ENCODE assay signal across 1 cellular context in genomic region chr3:185943363-185944106, GRCh38.
TF ChIP-seq lines count a peak whose summit lies in the region.

No MANE protein-coding gene starts in this region.

TF ChIP-seq in HepG2, 621 proteins besides CTCF, POLR2A, EP300 and RAD21 (continued from another document and continues in another):
- no peak for TF ChIP-seq ZBTB2 (CRISPR knock-in tag; IDR thresholded peaks at IDR 0.05; ENCODE audit: low read depth)
- TF ChIP-seq TBL1XR1 (IDR thresholded peaks at IDR 0.05; ENCODE audit: borderline replicate concordance, low read length, partially characterized antibody) = no peak
- TF ChIP-seq HNRNPLL (IDR thresholded peaks at IDR 0.05; ENCODE audit: low read depth, low read length, poor library complexity, severe bottlenecking) = no peak
- TF ChIP-seq JUNB (CRISPR knock-in tag; IDR thresholded peaks at IDR 0.05; ENCODE audit: borderline replicate concordance) = no peak
- no peak for TF ChIP-seq RFX3 (CRISPR knock-in tag; IDR thresholded peaks at IDR 0.05)
- no peak for TF ChIP-seq ATF1 (CRISPR knock-in tag; IDR thresholded peaks at IDR 0.05)
- no peak for TF ChIP-seq POLR2AphosphoS2 (IDR thresholded peaks at IDR 0.05; ENCODE audit: low read depth, low read length)
- TF ChIP-seq HNRNPH1 (optimal IDR thresholded peaks at IDR 0.05; ENCODE audit: low read depth, low read length) = no peak
- no peak for TF ChIP-seq ZBTB8A (CRISPR knock-in tag; IDR thresholded peaks at IDR 0.05; ENCODE audit: borderline replicate concordance, low read depth)
- TF ChIP-seq CBX1 (IDR thresholded peaks at IDR 0.05; ENCODE audit: low read depth) = no peak
- no peak for TF ChIP-seq ZNF441 (CRISPR knock-in tag; IDR thresholded peaks at IDR 0.05; ENCODE audit: borderline replicate concordance)
- peak; percentile 46; the same call in 1 of the 2 replicates for TF ChIP-seq ZSCAN31 (CRISPR knock-in tag; IDR thresholded peaks at IDR 0.05; ENCODE audit: low read depth)
- TF ChIP-seq PHF20 (CRISPR knock-in tag; IDR thresholded peaks at IDR 0.05) = no peak
- no peak for TF ChIP-seq ZNF713 (CRISPR knock-in tag; IDR thresholded peaks at IDR 0.05)
- TF ChIP-seq ATF7-NPFF (CRISPR knock-in tag; IDR thresholded peaks at IDR 0.05; ENCODE audit: low read depth) = no peak
- no peak for TF ChIP-seq ZNF83 (CRISPR knock-in tag; IDR thresholded peaks at IDR 0.05; ENCODE audit: borderline replicate concordance)
- TF ChIP-seq SIN3B (IDR thresholded peaks at IDR 0.05; ENCODE audit: low read length) = no peak
- no peak for TF ChIP-seq ZNF770 (CRISPR knock-in tag; IDR thresholded peaks at IDR 0.05)
- TF ChIP-seq RFXAP (CRISPR knock-in tag; IDR thresholded peaks at IDR 0.05; ENCODE audit: borderline replicate concordance) = no peak
- TF ChIP-seq GATAD1 (CRISPR knock-in tag; IDR thresholded peaks at IDR 0.05) = no peak
- TF ChIP-seq NRL (CRISPR knock-in tag; IDR thresholded peaks at IDR 0.05; ENCODE audit: borderline replicate concordance) = no peak
- no peak for TF ChIP-seq NFAT5 (CRISPR knock-in tag; IDR thresholded peaks at IDR 0.05)
- TF ChIP-seq NFE2L2 (IDR thresholded peaks at IDR 0.05; ENCODE audit: low read length) = no peak
- no peak for TF ChIP-seq REL (CRISPR knock-in tag; conservative IDR thresholded peaks at IDR 0.05)
- no peak for TF ChIP-seq KDM6A (CRISPR knock-in tag; IDR thresholded peaks at IDR 0.05; ENCODE audit: low read depth)
- no peak for TF ChIP-seq ZC3H4 (CRISPR knock-in tag; IDR thresholded peaks at IDR 0.05; ENCODE audit: borderline replicate concordance)
- no peak for TF ChIP-seq BRF2 (CRISPR knock-in tag; IDR thresholded peaks at IDR 0.05)
- no peak for TF ChIP-seq NCOA1 (CRISPR knock-in tag; IDR thresholded peaks at IDR 0.05)
- TF ChIP-seq ZSCAN30 (CRISPR knock-in tag; IDR thresholded peaks at IDR 0.05) = no peak
- TF ChIP-seq MTA3 (CRISPR knock-in tag; IDR thresholded peaks at IDR 0.05) = no peak
- TF ChIP-seq ZNF484 (CRISPR knock-in tag; IDR thresholded peaks at IDR 0.05; ENCODE audit: borderline replicate concordance, low read depth) = no peak
- TF ChIP-seq GZF1 (CRISPR knock-in tag; IDR thresholded peaks at IDR 0.05) = no peak
- TF ChIP-seq ZFP36L1 (CRISPR knock-in tag; IDR thresholded peaks at IDR 0.05) = no peak
- TF ChIP-seq HMG20A (CRISPR knock-in tag; IDR thresholded peaks at IDR 0.05; ENCODE audit: borderline replicate concordance) = 0 out of 2 replicates have a peak, but pooled peaks have one; percentile 24
- TF ChIP-seq TFE3 (CRISPR knock-in tag; IDR thresholded peaks at IDR 0.05) = 0 out of 2 replicates have a peak, but pooled peaks have one; percentile 13
- TF ChIP-seq MEF2D (CRISPR knock-in tag; IDR thresholded peaks at IDR 0.05) = no peak; the same call in 1 of the 2 replicates
- no peak for TF ChIP-seq SYNCRIP (IDR thresholded peaks at IDR 0.05; ENCODE audit: insufficient read depth, low read depth, low read length)
- TF ChIP-seq SETDB1 (CRISPR knock-in tag; IDR thresholded peaks at IDR 0.05; ENCODE audit: borderline replicate concordance) = no peak
- TF ChIP-seq KLF12 (CRISPR knock-in tag; IDR thresholded peaks at IDR 0.05; ENCODE audit: borderline replicate concordance) = no peak
- TF ChIP-seq ZBTB40 (IDR thresholded peaks at IDR 0.05) = no peak
- no peak for TF ChIP-seq ZBTB40 (CRISPR knock-in tag; IDR thresholded peaks at IDR 0.05)
